Comparison of ENCODE assay signal across 25 cellular contexts in genomic region chr4:6549890-6550620, GRCh38.
"Had no signal": no experiment of that assay in that cellular context is flagged by ENCODE, and none has a peak within 500 bp of the region (broad histone marks: within the 10 kb centered on the region; RNA-seq: fewer than 3 reads in every experiment).

No MANE protein-coding gene starts in this region.

- ATAC-seq: activated naive CD8-positive, alpha-beta T cell treated with anti-CD3 and anti-CD28 coated beads, Interleukin-2, amount 50 U/mL, for 24 hours; left lobe of liver; T-helper 17 cell had no signal

- H3K4me1 ChIP-seq: breast epithelium, prostate gland, spleen, suprapubic skin, tibial nerve had no signal

- DNase-seq: activated CD4-positive, alpha-beta memory T cell treated with anti-CD3 and anti-CD28 coated beads for 36 hours; activated CD4-positive, alpha-beta T cell treated with anti-CD3 and anti-CD28 coated beads, Interleukin-2, amount 10 ng/mL, durations not matched to agents 24 days and 14 days; activated CD4-positive, CD25-positive, alpha-beta regulatory T cell treated with anti-CD3 and anti-CD28 coated beads, Interleukin-2, amount 50 U/mL, for 72 hours; activated CD8-positive, alpha-beta memory T cell treated with anti-CD3 and anti-CD28 coated beads, Interleukin-2, amount 50 U/mL, for 48 hours; activated gamma-delta T cell; activated naive CD4-positive, alpha-beta T cell treated with anti-CD3 and anti-CD28 coated beads, Interleukin-2, amount 10 ng/mL, durations not matched to agents 7 days and 5 days; activated naive CD8-positive, alpha-beta T cell treated with anti-CD3 and anti-CD28 coated beads, Interleukin-2, amount 50 U/mL, for 24 hours; activated T-cell treated with anti-CD3 and anti-CD28 coated beads, Interleukin-2, amount 50 U/mL, for 24 hours; amygdala; effector CD8-positive, alpha-beta T cell; esophagus squamous epithelium; foreskin melanocyte; hippocampal formation; ovary; spleen; stimulated activated naive CD4-positive, alpha-beta T cell; T-helper 17 cell; T1000 had no signal

- H3K9me3 ChIP-seq: ovary, prostate gland, suprapubic skin had no signal

- H3K27ac ChIP-seq: breast epithelium, epithelial cell of prostate, esophagus squamous epithelium, ovary, prostate gland, spleen, suprapubic skin, tibial nerve, WERI-Rb-1 had no signal

- H3K27me3 ChIP-seq: ovary had no signal

- H3K36me3 ChIP-seq: breast epithelium, esophagus squamous epithelium, ovary, prostate gland, spleen, suprapubic skin, tibial nerve, WERI-Rb-1 had no signal

- H3K4me3 ChIP-seq: breast epithelium, esophagus squamous epithelium, ovary, prostate gland, spleen, suprapubic skin, tibial nerve had no signal
